Comparison of ENCODE assay signal across 1 cellular context in genomic region chr16:81440888-81441663, GRCh38.
A peak's percentile ranks its signal among the peaks of the same experiment; 100 is the strongest.
TF ChIP-seq lines count a peak whose summit lies in the region.

No MANE protein-coding gene starts in this region.

TF ChIP-seq in HEK293, 187 proteins besides CTCF, POLR2A, EP300 and RAD21:
- TF ChIP-seq PRDM1 (tag by site-specific recombination; IDR thresholded peaks at IDR 0.05) (no peak), ZNF184 (tag by site-specific recombination; IDR thresholded peaks at IDR 0.05) (no peak), ZNF791 (tag by site-specific recombination; IDR thresholded peaks at IDR 0.05) (no peak), ZNF121 (tag by site-specific recombination; IDR thresholded peaks at IDR 0.05) (no peak), SCRT2 (tag by site-specific recombination; IDR thresholded peaks at IDR 0.05) (peak; percentile 37; the same call in 1 of the 2 replicates)
